Comparison of ENCODE assay signal across 15 cellular contexts in genomic region chr7:93298671-93299070, GRCh38.
DNase-seq lines count a peak whose midpoint lies in the region; FAIRE-seq and TF ChIP-seq lines count a peak whose summit lies in the region.
"Had no signal": no experiment of that assay in that cellular context is flagged by ENCODE, and none has a peak within 500 bp of the region (broad histone marks: within the 10 kb centered on the region; RNA-seq: fewer than 3 reads in every experiment).

No MANE protein-coding gene starts in this region.

- H3K27ac Mint-ChIP-seq in astrocyte (ENCODE audit: unreplicated experiment): peak overlapping the region; percentile 90

- H3K9ac ChIP-seq in astrocyte (ENCODE audit: low read length): no peak overlapping the region
- H3K9ac ChIP-seq: BLaER1 treated with 17β-estradiol and CSF1 and Interleukin-3, amounts not matched to agents 10 nM and 100 nM had no signal

- CTCF ChIA-PET in A673 (lab: Charles Lee): no interaction called here

- H3K27ac ChIP-seq in astrocyte (ENCODE audit: low read depth, low read length): peak overlapping the region; percentile 47
- H3K27ac ChIP-seq in esophagus muscularis mucosa (replicated peaks in 1 of 4): no peak overlapping the region
- H3K27ac ChIP-seq in A673 (ENCODE audit: low read depth, low read length, poor library complexity, severe bottlenecking): no peak overlapping the region
- H3K27ac ChIP-seq: BLaER1 treated with 17β-estradiol and CSF1 and Interleukin-3, amounts not matched to agents 10 nM and 100 nM had no signal

- H3K4me3 ChIP-seq in astrocyte (ENCODE audit: insufficient read depth, low read depth, low read length) (no peak overlapping the region), skeletal muscle cell (ENCODE audit: low read depth, low read length) (no peak overlapping the region), esophagus muscularis mucosa (no peak overlapping the region), A673 (ENCODE audit: low read depth, low read length, poor library complexity, severe bottlenecking) (no peak overlapping the region)
- H3K4me3 ChIP-seq: BLaER1 treated with 17β-estradiol and CSF1 and Interleukin-3, amounts not matched to agents 10 nM and 100 nM; HAP-1 had no signal

- WGBS in esophagus muscularis mucosa: 98% methylated on average over 2 of the region's 2 CpGs

- H3K4me1 ChIP-seq in astrocyte (ENCODE audit: insufficient read depth, low read length) (no peaks in the 10 kb centered on the region), esophagus muscularis mucosa (no peaks in the 10 kb centered on the region), A673 (ENCODE audit: insufficient read depth, low read length, poor library complexity, severe bottlenecking) (no peaks in the 10 kb centered on the region)
- H3K4me1 ChIP-seq: BLaER1 treated with 17β-estradiol and CSF1 and Interleukin-3, amounts not matched to agents 10 nM and 100 nM; HAP-1 had no signal

- intact Hi-C loops in esophagus muscularis mucosa (cut with DNase I) (no loop called here), A673 (cut with micrococcal nuclease; ENCODE audit: unreplicated experiment) (no loop called here)

- no peak overlapping the region for H3K4me2 ChIP-seq in astrocyte (ENCODE audit: low read length)
- H3K4me2 ChIP-seq: BLaER1 treated with 17β-estradiol and CSF1 and Interleukin-3, amounts not matched to agents 10 nM and 100 nM had no signal

- no peaks in the 10 kb centered on the region for H4K20me1 ChIP-seq in astrocyte (ENCODE audit: insufficient read depth, low read length)
- H4K20me1 ChIP-seq: BLaER1 treated with 17β-estradiol and CSF1 and Interleukin-3, amounts not matched to agents 10 nM and 100 nM had no signal

- no peaks in the 10 kb centered on the region for H3K27me3 Mint-ChIP-seq in astrocyte (ENCODE audit: low read depth, unreplicated experiment)

- H3K79me2 ChIP-seq in astrocyte (ENCODE audit: insufficient read depth, low read length): no peaks in the 10 kb centered on the region

- no peaks in the 10 kb centered on the region for H3K9me3 Mint-ChIP-seq in astrocyte (ENCODE audit: unreplicated experiment)

- peaks cover 2% of the 10 kb centered on the region for H3K36me3 Mint-ChIP-seq in astrocyte (ENCODE audit: low read depth, unreplicated experiment)

- peaks cover 24% of the 10 kb centered on the region for H3K4me1 Mint-ChIP-seq in astrocyte (ENCODE audit: low read depth, unreplicated experiment)

- DNase-seq in GM04504 (ENCODE audit: low read depth): peak; percentile 6
- DNase-seq in astrocyte (ENCODE audit: low read depth): peak; percentile 63
- peak; percentile 57 for DNase-seq in fibroblast of peridontal ligament (ENCODE audit: extremely low read depth)
- peak; percentile 43 for DNase-seq in skeletal muscle cell (ENCODE audit: low read depth)
- DNase-seq in amniotic stem cell (lab: John Stamatoyannopoulos, UW): no peak
- no peak for DNase-seq in esophagus muscularis mucosa (ENCODE audit: extremely low spot score)
- DNase-seq in A673 (ENCODE audit: low spot score): no peak
- no peak for DNase-seq in COLO668 (lab: John Stamatoyannopoulos, UW; ENCODE audit: unreplicated experiment)
- DNase-seq: NCI-H1048, NCI-H146, NCI-H2227 treated with DMSO at 0.1 percent for 48 hours, NCI-H526, RPMI8226 had no signal

- H3K9me3 ChIP-seq in astrocyte (ENCODE audit: insufficient read depth, low read depth, low read length): no peaks in the 10 kb centered on the region
- no peaks in the 10 kb centered on the region for H3K9me3 ChIP-seq in esophagus muscularis mucosa
- H3K9me3 ChIP-seq in A673 (ENCODE audit: low read depth, low read length, poor library complexity, severe bottlenecking): no peaks in the 10 kb centered on the region
- H3K9me3 ChIP-seq: BLaER1 treated with 17β-estradiol and CSF1 and Interleukin-3, amounts not matched to agents 10 nM and 100 nM; HAP-1 had no signal

- TF ChIP-seq POLR2A in esophagus muscularis mucosa (IDR thresholded peaks at IDR 0.05; ENCODE audit: low read depth): no peak

- no peaks in the 10 kb centered on the region for H3K27me3 ChIP-seq in astrocyte (ENCODE audit: insufficient read depth, low read length)
- H3K27me3 ChIP-seq in esophagus muscularis mucosa: no peaks in the 10 kb centered on the region
- H3K27me3 ChIP-seq in A673 (replicated peaks; ENCODE audit: insufficient read depth, low read depth, low read length, poor library complexity): no peaks in the 10 kb centered on the region
- H3K27me3 ChIP-seq: BLaER1 treated with 17β-estradiol and CSF1 and Interleukin-3, amounts not matched to agents 10 nM and 100 nM had no signal

- TF ChIP-seq EP300 in esophagus muscularis mucosa (IDR thresholded peaks at IDR 0.05): no peak

- H3K36me3 ChIP-seq in astrocyte (ENCODE audit: insufficient read depth, low read length) (no peaks in the 10 kb centered on the region), esophagus muscularis mucosa (peaks cover 0 to 40% (median 19%) of the 10 kb centered on the region in 4 donors), A673 (ENCODE audit: insufficient read depth, low read length, poor library complexity, severe bottlenecking) (no peaks in the 10 kb centered on the region)

- H3K4me3 Mint-ChIP-seq in astrocyte (ENCODE audit: unreplicated experiment): no peak overlapping the region

- POLR2A ChIA-PET in A673 (lab: Charles Lee; ENCODE audit: low non-redundant PET): interaction anchor here (0.7 kb wide), 1 partner anchor 770 kb away, joined by 4 read pairs; the partner anchor contains the start of genes PEX1 and RBM48

- FAIRE-seq in astrocyte (lab: Jason Lieb, UNC): peak; percentile 34

- TF ChIP-seq CTCF in astrocyte (IDR thresholded peaks at IDR 0.05; ENCODE audit: insufficient read depth, low read depth, low read length) (no peak), esophagus muscularis mucosa (IDR thresholded peaks at IDR 0.05) (no peak), A673 (conservative IDR thresholded peaks at IDR 0.05; ENCODE audit: low read depth, low read length) (no peak)

- BruUV-seq in A673 (replicated peaks; lab: Mats Ljungman, UMichigan): no TSS peak

- no peak overlapping the region for H2AFZ ChIP-seq in astrocyte (ENCODE audit: low read depth, low read length)

Comparison
In these comparisons a context has a peak if more than half of its experiments do, and no peak if none do; other contexts are left out.
1. DNase-seq: peak in GM04504 (single experiment), astrocyte (single experiment), fibroblast of peridontal ligament (single experiment) and skeletal muscle cell (single experiment); none in amniotic stem cell (single experiment), esophagus muscularis mucosa (single experiment), A673 (single experiment) and COLO668 (single experiment).